ENCODE assay signal across 26 cellular contexts in genomic region chr9:128929560-128929959, GRCh38.
"Had no signal": no experiment of that assay in that cellular context is flagged by ENCODE, and none has a peak within 500 bp of the region (broad histone marks: within the 10 kb centered on the region; RNA-seq: fewer than 3 reads in every experiment).

No MANE protein-coding gene starts in this region.

- H3K4me3 ChIP-seq: stomach, suprapubic skin, testis, thoracic aorta, thyroid gland, tibial artery, tibial nerve, transverse colon, upper lobe of left lung, upper lobe of right lung, uterus, vagina had no signal

- H3K36me3 ChIP-seq: transverse colon, uterus, vagina had no signal

- FAIRE-seq: urothelium cell line had no signal

- DNase-seq: stimulated activated CD4-positive, alpha-beta T cell treated with anti-CD3 and anti-CD28 coated beads, Interleukin-2, amount 100 ng/mL, for 48 hours; stimulated activated CD4-positive, alpha-beta T cell treated with anti-CD3 and anti-CD28 coated beads, Interleukin-4, amount 100 ng/mL, for 1 hour; stimulated activated CD4-positive, alpha-beta T cell treated with anti-CD3 and anti-CD28 coated beads, Interleukin-4, amount 100 ng/mL, for 24 hours; stimulated activated CD4-positive, alpha-beta T cell treated with anti-CD3 and anti-CD28 coated beads, Interleukin-4, amount 100 ng/mL, for 4 hours; stimulated activated CD8-positive, alpha-beta memory T cell treated with anti-CD3 and anti-CD28 coated beads, Interleukin-4, amount 100 ng/mL, for 48 hours; stimulated activated naive B cell treated with anti-CD40 and anti-IgM and Interleukin-4, amounts not matched to agents 10 μg/mL and 1 μg/mL and 100 μg/mL, for 72 hours; stimulated activated naive CD4-positive, alpha-beta T cell; stimulated activated naive CD4-positive, alpha-beta T cell treated with Interleukin-2 at 50 U/mL for 16 hours; stimulated activated naive CD8-positive, alpha-beta T cell treated with anti-CD3 and anti-CD28 coated beads, Interleukin-15, amount 100 ng/mL, for 72 hours; stimulated activated naive CD8-positive, alpha-beta T cell treated with anti-CD3 and anti-CD28 coated beads, Interleukin-15, Interleukin-2, amounts not matched to agents 100 U/mL and 50 U/mL, for 24 hours; stomach; substantia nigra; testis; thyroid gland; tibial artery; transverse colon; upper lobe of left lung; upper lobe of right lung; uterus had no signal

- H3K9me3 ChIP-seq: stomach, suprapubic skin, testis, thoracic aorta, thyroid gland, tibial artery, tibial nerve, transverse colon, upper lobe of left lung, upper lobe of right lung, uterus, vagina had no signal

- ATAC-seq: stimulated activated effector memory CD8-positive, alpha-beta T cell treated with anti-CD3 and anti-CD28 coated beads, Interleukin-12 subunit alpha, Interleukin-12 subunit beta, amount 100 ng/mL, for 72 hours; stimulated activated memory B cell treated with anti-CD40 and anti-IgM and Interleukin-4, amounts not matched to agents 10 μg/mL and 1 μg/mL and 100 μg/mL, for 72 hours; stimulated activated naive B cell treated with anti-CD40 and anti-IgM and Interleukin-4, amounts not matched to agents 10 μg/mL and 1 μg/mL and 100 μg/mL, for 72 hours; stimulated activated naive CD8-positive, alpha-beta T cell treated with anti-CD3 and anti-CD28 coated beads, Interleukin-15, amount 100 ng/mL, for 72 hours; stimulated activated naive CD8-positive, alpha-beta T cell treated with anti-CD3 and anti-CD28 coated beads, Interleukin-15, Interleukin-2, amounts not matched to agents 100 U/mL and 50 U/mL, for 24 hours; upper lobe of right lung had no signal

- H3K27ac ChIP-seq: stomach, suprapubic skin, testis, thoracic aorta, thyroid gland, tibial artery, tibial nerve, transverse colon, upper lobe of left lung, upper lobe of right lung, uterus, vagina had no signal

- H3K27me3 ChIP-seq: stomach, suprapubic skin, testis, thyroid gland, tibial artery, tibial nerve, transverse colon, upper lobe of left lung, upper lobe of right lung, uterus, vagina had no signal
